ENCODE assay signal across 13 cellular contexts in the genomic region with DNA sequence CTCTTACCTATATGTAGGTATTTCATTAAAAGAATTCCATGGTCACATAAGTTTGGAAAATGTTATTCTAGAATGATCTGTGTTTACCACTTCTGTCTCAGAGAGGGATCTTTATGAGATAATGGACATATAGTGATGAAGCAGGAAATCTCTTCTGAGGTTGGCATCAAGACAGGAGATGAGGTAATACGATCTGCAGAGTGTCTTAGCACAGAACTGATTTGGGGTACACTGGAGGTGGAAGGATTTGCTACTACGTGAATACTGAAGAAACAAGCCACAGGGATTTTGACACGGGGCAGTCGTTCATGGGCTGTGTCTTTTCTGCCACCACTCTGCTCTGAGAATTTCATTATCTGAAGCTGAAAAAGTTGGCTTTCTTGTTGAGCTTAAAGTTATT. TPM values are rescaled to one million over a fixed set of nuclear protein-coding genes. Genes with fewer than 3 reads are reported as not detected.
DNase-seq lines count a peak whose midpoint lies in the region; ATAC-seq, FAIRE-seq and TF ChIP-seq lines count a peak whose summit lies in the region.
"Had no signal": no experiment of that assay in that cellular context is flagged by ENCODE, and none has a peak within 500 bp of the region (broad histone marks: within the 10 kb centered on the region; RNA-seq: fewer than 3 reads in every experiment).

No MANE protein-coding gene starts in this region.

- TF ChIP-seq EP300 in GM12878 (IDR thresholded peaks at IDR 0.05; ENCODE audit: borderline replicate concordance in 1 of 2, control insufficient read depth in 1 of 2, low read depth in 2 of 2, low read length in 2 of 2): no peak

- TF ChIP-seq POLR2A in IMR-90 (IDR thresholded peaks at IDR 0.05; ENCODE audit: low read depth, low read length) (no peak), GM12878 (IDR thresholded peaks at IDR 0.05; ENCODE audit: low read depth, low read length) (no peak), Peyer's patch (IDR thresholded peaks at IDR 0.05) (no peak)

- H3K4me3 Mint-ChIP-seq in CD4-positive, CD25-positive, alpha-beta regulatory T cell: peak overlapping the region in 3 of 4 donors; percentile 0 to 26 (median 22)
- H3K4me3 Mint-ChIP-seq: activated CD4-positive, alpha-beta T cell treated with anti-CD3 and anti-CD28 coated beads, Interleukin-2, amount 10 ng/mL, durations not matched to agents 7 days and 5 days had no signal

- no peak for FAIRE-seq in GM12878 (lab: Jason Lieb, UNC)

- H3K4me2 ChIP-seq in IMR-90 (ENCODE audit: low read depth, low read length) (peak overlapping the region; percentile 91), GM12878 (ENCODE audit: control insufficient read depth, insufficient read depth) (peak overlapping the region; percentile 44; the same call in 1 of the 2 replicates)

- CTCF ChIA-PET in IMR-90 (lab: Yijun Ruan, JAX): no interaction called here
- CTCF ChIA-PET in GM12878 (lab: Yijun Ruan, JAX): interaction anchor here (0.7 to 2.1 kb wide), 3 partner anchors 16 to 123 kb away, joined by 3 to 7 read pairs (median 5); no protein-coding TSS in a partner anchor

- SMC1A ChIA-PET in GM12878 (lab: Charles Lee; ENCODE audit: uncharacterized antibody, unreplicated experiment): interaction anchor here (1.0 to 3.0 kb wide), 3 partner anchors 9 to 123 kb away, joined by 4 to 9 read pairs (median 6); no protein-coding TSS in a partner anchor

- no peaks in the 10 kb centered on the region for H3K9me3 Mint-ChIP-seq in CD4-positive, CD25-positive, alpha-beta regulatory T cell
- H3K9me3 Mint-ChIP-seq: activated CD4-positive, alpha-beta T cell treated with anti-CD3 and anti-CD28 coated beads, Interleukin-2, amount 10 ng/mL, durations not matched to agents 7 days and 5 days had no signal

- H3K4me1 ChIP-seq in CD4-positive, CD25-positive, alpha-beta regulatory T cell (ENCODE audit: control insufficient read depth, insufficient read depth, low read length, poor library complexity, severe bottlenecking): peaks cover 51% of the 10 kb centered on the region
- H3K4me1 ChIP-seq in IMR-90 (ENCODE audit: control insufficient read depth, insufficient read depth, low read length) (peaks cover 12% of the 10 kb centered on the region), GM12878 (ENCODE audit: control insufficient read depth, insufficient read depth, low read length) (peaks cover 12% of the 10 kb centered on the region), lung (ENCODE audit: control insufficient read depth in 2 of 2, insufficient read depth in 2 of 2, low read length in 2 of 2) (peaks cover 1 to 5% of the 10 kb centered on the region in 2 donors), heart right ventricle (peaks cover 3 to 73% (median 42%) of the 10 kb centered on the region in 9 donors), Peyer's patch (peaks cover 0 to 19% (median 4%) of the 10 kb centered on the region in 4 donors)

- 0 out of 2 replicates have a peak overlapping the region, but pooled peaks have one; percentile 65 for H3K18ac ChIP-seq in IMR-90 (ENCODE audit: low read depth, low read length)

- H4K8ac ChIP-seq in IMR-90 (ENCODE audit: low read depth in 2 of 2, low read length in 2 of 2): peak overlapping the region in 1 of 2 experiments; percentile 64; a peak in 2 of 4 replicates

- peaks cover 83% of the 10 kb centered on the region for H3K79me2 ChIP-seq in GM12878 (ENCODE audit: control insufficient read depth, insufficient read depth, low read length)

- in situ Hi-C loops in IMR-90 (cut with MboI; ENCODE audit: low sequenced_read_pairs): no loop called here
- in situ Hi-C loops in GM12878 (cut with MboI): loop anchor here (25.0 kb wide), 1 partner anchor 497 kb away; no protein-coding TSS in a partner anchor

- no CpG with 5 or more reads among the region's 4 CpGs for WGBS in IMR-90 (ENCODE audit: extremely low coverage in 2 of 2, insufficient read length in 1 of 2), 2 experiments
- 71% methylated on average over 4 of the region's 4 CpGs for WGBS in GM12878 (ENCODE audit: insufficient coverage, insufficient replicate concordance, low lambda C conversion rate, missing lambda C conversion rate)
- WGBS in lung, 2 donors: 21 to 29% methylated on average over 4 of the region's 4 CpGs
- 29 to 30% methylated on average over 4 of the region's 4 CpGs for WGBS in heart right ventricle, 2 donors

- peak overlapping the region in 1 of 3 donors; percentile 80 for H3K27ac Mint-ChIP-seq in CD4-positive, CD25-positive, alpha-beta regulatory T cell
- H3K27ac Mint-ChIP-seq: activated CD4-positive, alpha-beta T cell treated with anti-CD3 and anti-CD28 coated beads, Interleukin-2, amount 10 ng/mL, durations not matched to agents 7 days and 5 days had no signal

- no peaks in the 10 kb centered on the region for H3K27me3 ChIP-seq in CD4-positive, CD25-positive, alpha-beta regulatory T cell (ENCODE audit: control insufficient read depth, insufficient read depth, low read length)
- H3K27me3 ChIP-seq in IMR-90 (ENCODE audit: control insufficient read depth, insufficient read depth, low read length): no peaks in the 10 kb centered on the region
- no peaks in the 10 kb centered on the region for H3K27me3 ChIP-seq in GM12878 (replicated peaks in 1 of 2; ENCODE audit: control insufficient read depth in 2 of 2, insufficient read depth in 2 of 2, low read length in 1 of 2)
- H3K27me3 ChIP-seq in lung (ENCODE audit: control insufficient read depth, insufficient read depth): no peaks in the 10 kb centered on the region
- no peaks in the 10 kb centered on the region for H3K27me3 ChIP-seq in heart right ventricle
- H3K27me3 ChIP-seq in Peyer's patch: no peaks in the 10 kb centered on the region
- H3K27me3 ChIP-seq: heart left ventricle, SJSA1 had no signal

- H4K20me1 ChIP-seq in IMR-90 (ENCODE audit: insufficient read depth, low read length): peaks cover 53% of the 10 kb centered on the region
- H4K20me1 ChIP-seq in GM12878 (ENCODE audit: control insufficient read depth, insufficient read depth): no peaks in the 10 kb centered on the region

- H2AK9ac ChIP-seq in IMR-90 (replicated peaks; ENCODE audit: low read depth, low read length, poor library complexity): no peak overlapping the region

- peak overlapping the region; percentile 84 for H3K14ac ChIP-seq in IMR-90 (replicated peaks; ENCODE audit: low read depth, low read length)

- peak overlapping the region; percentile 62; the same call in 1 of the 2 replicates for H3K23ac ChIP-seq in IMR-90 (ENCODE audit: low read depth, low read length)

- no peak overlapping the region for H2BK20ac ChIP-seq in IMR-90 (ENCODE audit: low read depth, low read length)

- H4K5ac ChIP-seq in IMR-90 (ENCODE audit: low read depth, low read length): no peak overlapping the region

- peaks cover 8 to 74% (median 59%) of the 10 kb centered on the region in 4 donors for H3K4me1 Mint-ChIP-seq in CD4-positive, CD25-positive, alpha-beta regulatory T cell

- BruUV-seq in IMR-90 (replicated peaks; lab: Mats Ljungman, UMichigan) (no TSS peak), GM12878 (replicated peaks; lab: Mats Ljungman, UMichigan) (no TSS peak)

- no peak overlapping the region for H2BK15ac ChIP-seq in IMR-90 (ENCODE audit: low read depth, low read length)

- TF ChIP-seq RAD21 in IMR-90 (IDR thresholded peaks at IDR 0.05; ENCODE audit: low read length) (no peak), GM12878 (IDR thresholded peaks at IDR 0.05; ENCODE audit: insufficient read depth, low read depth, low read length) (no peak)

- no peak overlapping the region for H3K56ac ChIP-seq in IMR-90 (ENCODE audit: extremely low read depth, insufficient read depth, low read length)

- no peak overlapping the region for H4K91ac ChIP-seq in IMR-90 (ENCODE audit: insufficient read depth, low read depth, low read length)

- peaks cover 22% of the 10 kb centered on the region for H3K36me3 Mint-ChIP-seq in CD4-positive, CD25-positive, alpha-beta regulatory T cell

- intact Hi-C loops in IMR-90 (cut with micrococcal nuclease): loop anchor here (5.0 kb wide), 1 partner anchor 58 kb away; no protein-coding TSS in a partner anchor
- intact Hi-C loops in GM12878 (cut with micrococcal nuclease; ENCODE audit: unreplicated experiment): no loop called here
- intact Hi-C loops in heart right ventricle (cut with DNase I): loop anchor here in 2 of 10 donors (5.0 to 10.0 kb wide), 2 partner anchors 50 to 73 kb away; a partner anchor contains a TSS

- H3K4me3 ChIP-seq in CD4-positive, CD25-positive, alpha-beta regulatory T cell (ENCODE audit: low read depth, low read length): peak overlapping the region; percentile 19
- H3K4me3 ChIP-seq in IMR-90 (ENCODE audit: insufficient read depth, low read depth, low read length) (no peak overlapping the region), GM12878 (no peak overlapping the region), lung (no peak overlapping the region), heart right ventricle (no peak overlapping the region), Peyer's patch (no peak overlapping the region)
- H3K4me3 ChIP-seq: heart left ventricle, SJSA1 had no signal

- H2AK5ac ChIP-seq in IMR-90 (ENCODE audit: low read depth, low read length): no peak overlapping the region

- TF ChIP-seq CTCF in IMR-90 (conservative IDR thresholded peaks at IDR 0.05; ENCODE audit: low read depth, low read length) (no peak), GM12878 (IDR thresholded peaks at IDR 0.05 in 2 of 3, conservative IDR thresholded peaks at IDR 0.05 in 1 of 3; ENCODE audit: control insufficient read depth in 2 of 3, extremely low read depth in 1 of 3, insufficient read depth in 1 of 3, low read depth in 3 of 3, low read length in 3 of 3) (no peak), lung (IDR thresholded peaks at IDR 0.05; ENCODE audit: control extremely low read depth, extremely low read depth) (no peak), heart right ventricle (IDR thresholded peaks at IDR 0.05) (no peak), Peyer's patch (IDR thresholded peaks at IDR 0.05) (no peak)

- dilution Hi-C loops in IMR-90 (cut with HindIII; ENCODE audit: low sequenced_read_pairs, unreplicated experiment): no loop called here

- H3K4ac ChIP-seq in IMR-90 (ENCODE audit: low read depth, low read length): peak overlapping the region; percentile 40; the same call in 1 of the 2 replicates

- H3K79me1 ChIP-seq in IMR-90 (ENCODE audit: low read depth in 1 of 2, low read length in 2 of 2): peaks cover 0 to 39% of the 10 kb centered on the region in 2 experiments; a peak in 2 of 4 replicates

- H2BK5ac ChIP-seq in IMR-90 (ENCODE audit: low read depth, low read length, poor library complexity, severe bottlenecking): peak overlapping the region; percentile 57

- no peak overlapping the region for H2AFZ ChIP-seq in IMR-90 (replicated peaks; ENCODE audit: low read length, poor library complexity)
- no peak overlapping the region for H2AFZ ChIP-seq in GM12878 (ENCODE audit: control insufficient read depth, low read depth, low read length)

- peaks cover 14% of the 10 kb centered on the region for H3K36me3 ChIP-seq in CD4-positive, CD25-positive, alpha-beta regulatory T cell (ENCODE audit: control insufficient read depth, insufficient read depth, low read length)
- peaks cover 10% of the 10 kb centered on the region for H3K36me3 ChIP-seq in IMR-90 (ENCODE audit: control insufficient read depth, insufficient read depth, low read length)
- peaks cover 0 to 9% of the 10 kb centered on the region in 2 experiments; a peak in 1 of 4 replicates for H3K36me3 ChIP-seq in GM12878 (ENCODE audit: control insufficient read depth in 2 of 2, insufficient read depth in 2 of 2, low read length in 1 of 2)
- H3K36me3 ChIP-seq in lung (ENCODE audit: control insufficient read depth in 2 of 2, insufficient read depth in 2 of 2, low read length in 2 of 2): peaks cover 2 to 5% of the 10 kb centered on the region in 2 donors
- peaks cover 0 to 62% (median 0%) of the 10 kb centered on the region in 9 donors for H3K36me3 ChIP-seq in heart right ventricle
- H3K36me3 ChIP-seq in Peyer's patch: peaks cover 0 to 15% (median 0%) of the 10 kb centered on the region in 3 donors

- H3K9ac ChIP-seq in IMR-90 (ENCODE audit: low read depth, low read length) (no peak overlapping the region), GM12878 (ENCODE audit: control insufficient read depth, insufficient read depth, low read length) (no peak overlapping the region)

- no peaks in the 10 kb centered on the region for H3K9me3 ChIP-seq in CD4-positive, CD25-positive, alpha-beta regulatory T cell (ENCODE audit: control insufficient read depth in 2 of 2, low read length in 2 of 2)
- H3K9me3 ChIP-seq in IMR-90 (ENCODE audit: control insufficient read depth, insufficient read depth, low read length) (no peaks in the 10 kb centered on the region), GM12878 (replicated peaks; ENCODE audit: control insufficient read depth, insufficient read depth, low read length) (no peaks in the 10 kb centered on the region), lung (ENCODE audit: control insufficient read depth in 2 of 2, insufficient read depth in 1 of 2, low read length in 1 of 2) (no peaks in the 10 kb centered on the region), heart right ventricle (no peaks in the 10 kb centered on the region), Peyer's patch (no peaks in the 10 kb centered on the region)
- H3K9me3 ChIP-seq: heart left ventricle, SJSA1 had no signal

- ATAC-seq in CD4-positive, CD25-positive, alpha-beta regulatory T cell (ENCODE audit: low read depth in 2 of 2): no peak
- ATAC-seq in IMR-90 (ENCODE audit: low read depth) (no peak), GM12878 (peak; percentile 8; the same call in 2 of the 3 replicates), lung (ENCODE audit: insufficient read depth, low FRiP score) (no peak), heart right ventricle (no peak), HG03175 (IDR thresholded peaks at IDR 0.05; ENCODE audit: unreplicated experiment) (no peak), GM21390 (IDR thresholded peaks at IDR 0.05; ENCODE audit: unreplicated experiment) (no peak)
- ATAC-seq: heart left ventricle had no signal

- no peak overlapping the region for H3K27ac ChIP-seq in CD4-positive, CD25-positive, alpha-beta regulatory T cell (ENCODE audit: insufficient read depth, low read length, poor library complexity, severe bottlenecking)
- H3K27ac ChIP-seq in IMR-90 (ENCODE audit: insufficient read depth, low read length) (no peak overlapping the region), GM12878 (ENCODE audit: control insufficient read depth, insufficient read depth) (no peak overlapping the region), lung (ENCODE audit: low read depth in 1 of 2, low read length in 1 of 2) (no peak overlapping the region), heart right ventricle (no peak overlapping the region), Peyer's patch (no peak overlapping the region)
- H3K27ac ChIP-seq: heart left ventricle, SJSA1 had no signal

- DNase-seq in CD4-positive, CD25-positive, alpha-beta regulatory T cell: no peak
- peak; percentile 66 for DNase-seq in IMR-90
- no peak for DNase-seq in GM12878 (ENCODE audit: low read depth, low spot score)
- DNase-seq in lung (ENCODE audit: low spot score): peak; percentile 0
- DNase-seq in heart right ventricle: no peak
- no peak for DNase-seq in Peyer's patch
- DNase-seq: activated CD4-positive, alpha-beta T cell treated with anti-CD3 and anti-CD28 coated beads, Interleukin-2, amount 10 ng/mL, durations not matched to agents 7 days and 5 days; heart left ventricle; NCI-H1105 treated with DMSO at 0.1 percent for 48 hours; NCI-H748 treated with DMSO at 0.1 percent for 48 hours had no signal

- H3K9me1 ChIP-seq in IMR-90 (ENCODE audit: insufficient read depth, low read length): 0 out of 2 replicates have a peak, but pooled peaks cover 3% of the 10 kb centered on the region

- H3K27me3 Mint-ChIP-seq in CD4-positive, CD25-positive, alpha-beta regulatory T cell: no peaks in the 10 kb centered on the region
- H3K27me3 Mint-ChIP-seq: activated CD4-positive, alpha-beta T cell treated with anti-CD3 and anti-CD28 coated beads, Interleukin-2, amount 10 ng/mL, durations not matched to agents 7 days and 5 days had no signal

- no peak overlapping the region for H2BK120ac ChIP-seq in IMR-90 (ENCODE audit: low read depth, low read length)

- POLR2A ChIA-PET in IMR-90 (lab: Charles Lee; ENCODE audit: unreplicated experiment) (interaction anchor here (0.6 kb wide), 1 partner anchor 75 kb away, joined by 3 read pairs; no protein-coding TSS in a partner anchor), GM12878 (lab: Charles Lee) (interaction anchor here (2.1 kb wide), 1 partner anchor 10 kb away, joined by 7 read pairs; no protein-coding TSS in a partner anchor)

- RAD21 ChIA-PET in GM12878 (lab: Charles Lee; ENCODE audit: unreplicated experiment): interaction anchor here (0.9 to 1.4 kb wide), 2 partner anchors 17 to 35 kb away, joined by 3 to 5 read pairs; no protein-coding TSS in a partner anchor

RNA-seq across cellular contexts. Expression of a gene that starts 5.5 kb away (rescaled TPM):
- 108 TPM for total RNA-seq in CD4-positive, CD25-positive, alpha-beta regulatory T cell
- polyA plus RNA-seq in CD4-positive, CD25-positive, alpha-beta regulatory T cell: 100 to 1,000 TPM in 1 of 4 donors, 10 to 100 TPM in 3; 60.9 to 104 (median 77.2) TPM
- total RNA-seq in IMR-90 (2012; rRNA removed) (48.0 and 110 TPM in 2 replicates), GM12878 (2014; rRNA removed) (65.0 and 70.8 TPM in 2 replicates), GM12878 (2014; rRNA removed; fragmentation: Illumina TruSeq; extraction: Trizol) (61.8 and 76.7 TPM in 2 replicates), GM12878 (2021) (83.4 and 83.8 TPM in 2 replicates), lung (10 to 100 TPM; 47.6 to 59.4 TPM), heart right ventricle (10 to 100 TPM; 22.2 to 36.4 (median 29.8) TPM), Peyer's patch (10 to 100 TPM; 14.0 to 30.5 (median 26.6) TPM)
- polyA plus RNA-seq in IMR-90 (2012; rRNA removed) (39.8 and 44.2 TPM in 2 replicates), GM12878 (2011; rRNA removed) (81.6 and 92.3 TPM in 2 replicates), GM12878 (2014; fragmentation: Illumina TruSeq; extraction: Trizol) (56.1 and 66.4 TPM in 2 replicates), GM12878 (2014; fragmentation: Nextera tagmentation; extraction: Ambion mirVana) (10 to 100 TPM; 25.3 to 43.6 TPM), GM12878 (2014; rRNA removed) (43.0 and 52.1 TPM in 2 replicates), GM12878 (2016; fragmentation: Nextera tagmentation; extraction: Ambion mirVana) (10 to 100 TPM; 31.6 to 75.1 TPM), lung (10 to 100 TPM; 23.3 to 29.6 TPM), heart right ventricle (10 to 100 TPM; 17.6 to 22.9 TPM)
- 21.2 and 26.2 TPM in 2 replicates for polyA plus RNA-seq in IMR-90 (2012; cell fraction: cytosol; rRNA removed)
- polyA plus RNA-seq in IMR-90 (2012; cell fraction: nucleus; rRNA removed; ENCODE audit: low replicate concordance): 21.3 and 21.6 TPM in 2 replicates
- 58.4 and 64.5 TPM in 2 replicates for total RNA-seq in GM12878 (2013; cell fraction: nucleolus; rRNA removed)
- polyA plus RNA-seq in GM12878 (2011; ENCODE audit: low read depth): 14.7 TPM
- polyA plus RNA-seq in GM12878 (2011; cell fraction: cytosol; rRNA removed): 26.2 and 32.0 TPM in 2 replicates
- polyA plus RNA-seq in GM12878 (2011; cell fraction: nucleus; rRNA removed): 21.6 and 37.6 TPM in 2 replicates
- 30.0 and 34.5 TPM in 2 replicates for polyA plus RNA-seq in GM12878 (2012)
- 35.3 and 68.1 TPM in 2 replicates for polyA minus RNA-seq in GM12878 (2011; rRNA and poly(A)+ RNA removed)
- 34.1 and 47.1 TPM in 2 replicates for polyA minus RNA-seq in GM12878 (2011; cell fraction: cytosol; rRNA and poly(A)+ RNA removed)
- polyA minus RNA-seq in GM12878 (2011; cell fraction: nucleus; rRNA and poly(A)+ RNA removed): 13.9 and 25.5 TPM in 2 replicates

RNA-seq across cellular contexts. Expression of a gene that starts 46.1 kb away (rescaled TPM):
- total RNA-seq in CD4-positive, CD25-positive, alpha-beta regulatory T cell: 11.9 TPM
- polyA plus RNA-seq in CD4-positive, CD25-positive, alpha-beta regulatory T cell: 1 to 10 TPM; 1.6 to 3.0 (median 2.7) TPM
- total RNA-seq in IMR-90 (2012; rRNA removed): 0.72 and 0.83 TPM in 2 replicates
- 4.0 and 4.7 TPM in 2 replicates for polyA plus RNA-seq in IMR-90 (2012; rRNA removed)
- 1.7 and 2.2 TPM in 2 replicates for polyA plus RNA-seq in IMR-90 (2012; cell fraction: cytosol; rRNA removed)
- 43.1 and 51.7 TPM in 2 replicates for polyA plus RNA-seq in IMR-90 (2012; cell fraction: nucleus; rRNA removed; ENCODE audit: low replicate concordance)
- total RNA-seq in GM12878 (2013; cell fraction: nucleolus; rRNA removed): not detected in 2 replicates
- total RNA-seq in GM12878 (2014; rRNA removed): 2.3 and 3.4 TPM in 2 replicates
- total RNA-seq in GM12878 (2014; rRNA removed; fragmentation: Illumina TruSeq; extraction: Trizol): 1.7 and 2.0 TPM in 2 replicates
- 1.8 and 3.3 TPM in 2 replicates for total RNA-seq in GM12878 (2021)
- polyA plus RNA-seq in GM12878 (2011; ENCODE audit: low read depth): 7.0 TPM
- 0.05 TPM in 1 of 2 replicates, not detected in the other for polyA plus RNA-seq in GM12878 (2011; rRNA removed)
- not detected in 2 replicates for polyA plus RNA-seq in GM12878 (2011; cell fraction: cytosol; rRNA removed)
- not detected in 2 replicates for polyA plus RNA-seq in GM12878 (2011; cell fraction: nucleus; rRNA removed)
- 6.1 and 7.6 TPM in 2 replicates for polyA plus RNA-seq in GM12878 (2012)
- polyA plus RNA-seq in GM12878 (2014; fragmentation: Illumina TruSeq; extraction: Trizol): 3.2 and 4.2 TPM in 2 replicates
- 1 to 10 TPM; 1.8 to 1.9 TPM for polyA plus RNA-seq in GM12878 (2014; fragmentation: Nextera tagmentation; extraction: Ambion mirVana)
- 4.3 and 5.0 TPM in 2 replicates for polyA plus RNA-seq in GM12878 (2014; rRNA removed)
- polyA plus RNA-seq in GM12878 (2016; fragmentation: Nextera tagmentation; extraction: Ambion mirVana): 1 to 10 TPM; 1.7 to 2.5 TPM
- polyA minus RNA-seq in GM12878 (2011; rRNA and poly(A)+ RNA removed): not detected in 2 replicates
- polyA minus RNA-seq in GM12878 (2011; cell fraction: cytosol; rRNA and poly(A)+ RNA removed): not detected in 2 replicates
- 0.19 TPM in 1 of 2 replicates, not detected in the other for polyA minus RNA-seq in GM12878 (2011; cell fraction: nucleus; rRNA and poly(A)+ RNA removed)
- 10 to 100 TPM; 10.5 to 29.8 TPM for total RNA-seq in lung
- polyA plus RNA-seq in lung: 10 to 100 TPM in 1 of 2 donors, 1 to 10 TPM in 1; 8.0 to 16.7 TPM
- total RNA-seq in heart right ventricle: 10 to 100 TPM in 1 of 10 donors, 1 to 10 TPM in 9; 3.8 to 10.4 (median 6.0) TPM
- 10 to 100 TPM; 12.3 to 20.6 TPM for polyA plus RNA-seq in heart right ventricle
- total RNA-seq in Peyer's patch: 10 to 100 TPM; 13.7 to 26.5 (median 17.9) TPM
- total RNA-seq: SJSA1 had no signal

Comparison
In these comparisons a context has a peak if more than half of its experiments do, and no peak if none do; other contexts are left out.
1. DNase-seq: peak in IMR-90 (single experiment) and lung (single experiment); none in CD4-positive, CD25-positive, alpha-beta regulatory T cell (0 of 3), GM12878 (single experiment), heart right ventricle (0 of 2) and Peyer's patch (0 of 3).